ENCODE assay signal across 7 cellular contexts in genomic region chr2:112416860-112417259, GRCh38. TPM values are rescaled to one million over a fixed set of nuclear protein-coding genes. Genes with fewer than 3 reads are reported as not detected.
A peak's percentile ranks its signal among the peaks of the same experiment; 100 is the strongest.
DNase-seq lines count a peak whose midpoint lies in the region; TF ChIP-seq lines count a peak whose summit lies in the region.
"Not testable (repeated sequence)": the region's sequence is repeated elsewhere in the genome, so short reads cannot be mapped to it uniquely, and the experiment has no call there.

No MANE protein-coding gene starts in this region.

- H2AFZ ChIP-seq in OCI-LY3 (ENCODE audit: low read depth, low read length); hepatocyte: not testable (repeated sequence)

- not testable (repeated sequence) for H3K9ac ChIP-seq in OCI-LY3 (ENCODE audit: low read length); adipocyte (ENCODE audit: low read length)

- H3K27me3 Mint-ChIP-seq in HFFc6 (ENCODE audit: insufficient read depth); osteocyte (ENCODE audit: unreplicated experiment): not testable (repeated sequence)

- not testable (repeated sequence) for DNase-seq in GM12864 (ENCODE audit: low read depth); hepatocyte (ENCODE audit: low spot score); osteocyte (ENCODE audit: extremely low spot score, unreplicated experiment)
- DNase-seq in HFFc6 (peak; percentile 18), adipocyte (ENCODE audit: low read depth) (peak; percentile 9), fibroblast of peridontal ligament (ENCODE audit: extremely low read depth) (peak; percentile 6)

- H3K79me2 ChIP-seq in OCI-LY3 (ENCODE audit: low read length); hepatocyte: not testable (repeated sequence)

- not testable (repeated sequence) for H3K27me3 ChIP-seq in OCI-LY3 (ENCODE audit: low read depth, low read length); adipocyte (replicated peaks; ENCODE audit: control insufficient read depth, insufficient read depth, low read length); hepatocyte

- TF ChIP-seq CTCF in GM12864 (IDR thresholded peaks at IDR 0.05; ENCODE audit: low read depth, low read length, missing control alignments), result peak; percentile 4
- TF ChIP-seq CTCF in HFFc6 (IDR thresholded peaks at IDR 0.05), result peak; percentile 28; the same call in 1 of the 2 replicates
- 0 out of 2 replicates have a peak, but pooled peaks have one; percentile 4 for TF ChIP-seq CTCF in OCI-LY3 (IDR thresholded peaks at IDR 0.05; ENCODE audit: low read depth, low read length)
- TF ChIP-seq CTCF in hepatocyte (IDR thresholded peaks at IDR 0.05; ENCODE audit: poor library complexity), result peak; percentile 13
- TF ChIP-seq CTCF in osteocyte (IDR thresholded peaks at IDR 0.05), result peak; percentile 15

- not testable (repeated sequence) for H3K27ac Mint-ChIP-seq in HFFc6; osteocyte (ENCODE audit: unreplicated experiment)

- not testable (repeated sequence) for H3K4me1 ChIP-seq in OCI-LY3 (ENCODE audit: low read length); adipocyte (ENCODE audit: control insufficient read depth, insufficient read depth, low read length); hepatocyte (ENCODE audit: insufficient read depth)

- not testable (repeated sequence) for H3K27ac ChIP-seq in OCI-LY3 (ENCODE audit: low read length); hepatocyte

- 78% methylated on average over 3 of the region's 3 CpGs for WGBS in hepatocyte (ENCODE audit: low lambda C conversion rate, missing lambda C conversion rate)

- H3K4me2 ChIP-seq in OCI-LY3 (ENCODE audit: low read length); hepatocyte: not testable (repeated sequence)

- not testable (repeated sequence) for H3K4me1 Mint-ChIP-seq in HFFc6 (ENCODE audit: low read depth); osteocyte (ENCODE audit: unreplicated experiment)

- H3K36me3 ChIP-seq in OCI-LY3 (replicated peaks; ENCODE audit: low read depth, low read length); adipocyte (ENCODE audit: control insufficient read depth, insufficient read depth, low read length, severe bottlenecking); hepatocyte (replicated peaks; ENCODE audit: insufficient read depth, low read depth): not testable (repeated sequence)

- not testable (repeated sequence) for H3K36me3 Mint-ChIP-seq in HFFc6 (ENCODE audit: low read depth); osteocyte (ENCODE audit: unreplicated experiment)

- H3K9me3 ChIP-seq in OCI-LY3 (ENCODE audit: insufficient read depth, low read length); adipocyte (ENCODE audit: control insufficient read depth, low read length); hepatocyte (ENCODE audit: low read depth): not testable (repeated sequence)

- not testable (repeated sequence) for H3K4me3 Mint-ChIP-seq in HFFc6; osteocyte (ENCODE audit: unreplicated experiment)

- H4K20me1 ChIP-seq in OCI-LY3 (ENCODE audit: insufficient read depth, low read length); hepatocyte (ENCODE audit: insufficient read depth, poor library complexity, severe bottlenecking): not testable (repeated sequence)

- H3K9me3 Mint-ChIP-seq in HFFc6; osteocyte (ENCODE audit: unreplicated experiment): not testable (repeated sequence)

- not testable (repeated sequence) for H3K9me2 ChIP-seq in hepatocyte (replicated peaks; ENCODE audit: insufficient read depth)

- H3K4me3 ChIP-seq in GM12864 (ENCODE audit: low read depth, low read length); OCI-LY3 (ENCODE audit: low read length); adipocyte (ENCODE audit: low read length); hepatocyte: not testable (repeated sequence)

RNA-seq across cellular contexts. Expression of gene RGPD8, which starts 16.6 kb away (rescaled TPM):
- 1 to 10 TPM; 4.1 to 6.6 (median 5.5) TPM for total RNA-seq in HFFc6 (2021; fragmentation: NEBNext Ultra II Directional; extraction: Animal tissue kit (Norgen Biotek cat#: 25700))
- 12.2 and 17.4 TPM in 2 replicates for total RNA-seq in hepatocyte
- 1.0 and 1.1 TPM in 2 replicates for polyA plus RNA-seq in hepatocyte
- total RNA-seq in osteocyte, result 8.6 and 9.6 TPM in 2 replicates
